Comparison of ENCODE assay signal across 25 cellular contexts in the genomic region with DNA sequence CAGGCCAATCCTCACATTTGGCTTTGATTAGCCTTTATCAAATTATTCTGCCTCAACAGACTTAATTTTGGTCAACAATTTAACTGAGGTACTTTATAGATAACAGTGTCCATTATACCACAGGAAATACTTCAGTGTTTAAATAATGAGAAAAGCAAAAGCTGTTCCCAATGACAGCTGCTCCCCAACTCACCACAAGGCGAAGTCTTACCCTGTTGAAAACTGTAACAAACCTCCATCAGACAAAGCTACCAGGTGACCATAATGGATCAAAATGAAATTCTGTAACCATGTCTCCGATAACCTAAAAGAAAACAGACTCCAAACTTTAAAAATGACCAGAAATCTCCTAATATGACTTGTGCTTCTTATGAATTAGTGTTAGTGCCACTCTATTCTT. TPM values are rescaled to one million over a fixed set of nuclear protein-coding genes. Genes with fewer than 3 reads are reported as not detected.
DNase-seq lines count a peak whose midpoint lies in the region; ATAC-seq and TF ChIP-seq lines count a peak whose summit lies in the region.
"Had no signal": no experiment of that assay in that cellular context is flagged by ENCODE, and none has a peak within 500 bp of the region (broad histone marks: within the 10 kb centered on the region; RNA-seq: fewer than 3 reads in every experiment).

No MANE protein-coding gene starts in this region.

- H3K9me3 ChIP-seq in OCI-LY3 (ENCODE audit: insufficient read depth, low read length) (peaks cover 21% of the 10 kb centered on the region), endodermal cell (ENCODE audit: control insufficient read depth, low read length) (peaks cover 71% of the 10 kb centered on the region)

- H3K27ac Mint-ChIP-seq in endodermal cell, result no peak overlapping the region
- H3K27ac Mint-ChIP-seq: activated CD4-positive, alpha-beta memory T cell treated with anti-CD3 and anti-CD28 coated beads for 36 hours; activated naive CD4-positive, alpha-beta T cell treated with anti-CD3 and anti-CD28 coated beads, Interleukin-2, amount 50 U/mL, for 72 hours; activated T-cell treated with anti-CD3 and anti-CD28 coated beads, Interleukin-2, amount 50 U/mL, for 24 hours; immature natural killer cell; T-cell had no signal

- H3K4me3 ChIP-seq in OCI-LY3 (ENCODE audit: low read length), result no peak overlapping the region
- no peak overlapping the region for H3K4me3 ChIP-seq in endodermal cell (ENCODE audit: low read length)
- H3K4me3 ChIP-seq: esophagus squamous epithelium, lung had no signal

- no peak overlapping the region for H3K9ac ChIP-seq in OCI-LY3 (ENCODE audit: low read length)
- no peak overlapping the region for H3K9ac ChIP-seq in endodermal cell (ENCODE audit: extremely low read depth, low read length, poor library complexity, severe bottlenecking)

- TF ChIP-seq CTCF in C4-2B (conservative IDR thresholded peaks at IDR 0.05) (peak; percentile 11), GM12873 (IDR thresholded peaks at IDR 0.05; ENCODE audit: insufficient read depth, low read depth, low read length, missing control alignments) (peak; percentile 35), OCI-LY3 (IDR thresholded peaks at IDR 0.05; ENCODE audit: low read depth, low read length) (peak; percentile 43), endodermal cell (conservative IDR thresholded peaks at IDR 0.05) (peak; percentile 54)

- H3K4me1 Mint-ChIP-seq in endodermal cell, result no peaks in the 10 kb centered on the region

- intact Hi-C loops in sciatic nerve (cut with DNase I), result no loop called here

- no peaks in the 10 kb centered on the region for H4K20me1 ChIP-seq in OCI-LY3 (ENCODE audit: insufficient read depth, low read length)

- no peak for DNase-seq in endodermal cell
- no peak for DNase-seq in SKM-1 treated with dmso at 0.1 percent for 144 hours (lab: John Stamatoyannopoulos, UW; ENCODE audit: unreplicated experiment)
- no peak for DNase-seq in sciatic nerve (ENCODE audit: low spot score)
- DNase-seq: activated CD4-positive, alpha-beta memory T cell treated with anti-CD3 and anti-CD28 coated beads for 36 hours; activated T-cell treated with anti-CD3 and anti-CD28 coated beads, Interleukin-2, amount 50 U/mL, for 24 hours; brain microvascular endothelial cell; COR-L47; esophagus squamous epithelium; GF-D8; HCEC 1CT; immature natural killer cell; NCI-H2029; NCI-H526 treated with DMSO at 0.1 percent for 48 hours; RPMI8226; small intestine; stimulated activated CD4-positive, alpha-beta T cell treated with anti-CD3 and anti-CD28 coated beads, Interleukin-4, amount 100 ng/mL, for 4 hours; stimulated activated CD8-positive, alpha-beta memory T cell treated with anti-CD3 and anti-CD28 coated beads, Interleukin-4, amount 100 ng/mL, for 48 hours; T-cell had no signal

- H3K4me3 Mint-ChIP-seq in endodermal cell, result no peak overlapping the region
- H3K4me3 Mint-ChIP-seq: activated CD4-positive, alpha-beta memory T cell treated with anti-CD3 and anti-CD28 coated beads for 36 hours; activated T-cell treated with anti-CD3 and anti-CD28 coated beads, Interleukin-2, amount 50 U/mL, for 24 hours; immature natural killer cell; T-cell had no signal

- H2AFZ ChIP-seq in OCI-LY3 (ENCODE audit: low read depth, low read length), result no peak overlapping the region

- no peaks in the 10 kb centered on the region for H3K27me3 Mint-ChIP-seq in endodermal cell (ENCODE audit: insufficient read depth)
- H3K27me3 Mint-ChIP-seq: activated CD4-positive, alpha-beta memory T cell treated with anti-CD3 and anti-CD28 coated beads for 36 hours; activated T-cell treated with anti-CD3 and anti-CD28 coated beads, Interleukin-2, amount 50 U/mL, for 24 hours; T-cell had no signal

- 87% methylated on average over 2 of the region's 2 CpGs; no CpG with 5 or more reads in 1 of the 2 experiments for WGBS in endodermal cell (ENCODE audit: insufficient coverage in 1 of 2, insufficient read length in 1 of 2), 2 experiments

- peaks cover 18% of the 10 kb centered on the region for H3K36me3 Mint-ChIP-seq in endodermal cell (ENCODE audit: low read depth)

- H3K79me2 ChIP-seq in OCI-LY3 (ENCODE audit: low read length), result no peaks in the 10 kb centered on the region

- peaks cover 82% of the 10 kb centered on the region for H3K9me3 Mint-ChIP-seq in endodermal cell

- H3K4me1 ChIP-seq in OCI-LY3 (ENCODE audit: low read length) (no peaks in the 10 kb centered on the region), endodermal cell (ENCODE audit: control insufficient read depth, insufficient read depth, low read length) (no peaks in the 10 kb centered on the region)
- H3K4me1 ChIP-seq: esophagus squamous epithelium had no signal

- H3K27me3 ChIP-seq in OCI-LY3 (ENCODE audit: low read depth, low read length) (no peaks in the 10 kb centered on the region), endodermal cell (ENCODE audit: control insufficient read depth, insufficient read depth, low read length, poor library complexity, severe bottlenecking) (no peaks in the 10 kb centered on the region)
- H3K27me3 ChIP-seq: brain microvascular endothelial cell, esophagus squamous epithelium had no signal

- H3K4me2 ChIP-seq in OCI-LY3 (ENCODE audit: low read length), result no peak overlapping the region

- H3K36me3 ChIP-seq in OCI-LY3 (replicated peaks; ENCODE audit: low read depth, low read length), result peaks cover 35% of the 10 kb centered on the region
- H3K36me3 ChIP-seq in endodermal cell (ENCODE audit: control insufficient read depth, insufficient read depth, low read length), result no peaks in the 10 kb centered on the region
- H3K36me3 ChIP-seq: brain microvascular endothelial cell had no signal

- H3K27ac ChIP-seq in C4-2B (no peak overlapping the region), OCI-LY3 (ENCODE audit: low read length) (no peak overlapping the region), endodermal cell (ENCODE audit: low read depth, low read length) (no peak overlapping the region)
- H3K27ac ChIP-seq: brain microvascular endothelial cell, esophagus squamous epithelium had no signal

- ATAC-seq in GM19023 (IDR thresholded peaks at IDR 0.05; ENCODE audit: unreplicated experiment) (no peak), HG02970 (IDR thresholded peaks at IDR 0.05; ENCODE audit: low FRiP score, unreplicated experiment) (no peak), sciatic nerve (no peak)
- ATAC-seq: activated naive CD4-positive, alpha-beta T cell treated with anti-CD3 and anti-CD28 coated beads, Interleukin-2, amount 50 U/mL, for 72 hours; T-cell had no signal

RNA-seq across cellular contexts. Expression of a gene that starts 50.3 kb away (rescaled TPM):
- 1 to 10 TPM; 9.5 TPM for total RNA-seq in endodermal cell
- 5.7 TPM for polyA plus RNA-seq in endodermal cell (2013, experiment 1 of 2)
- 5.1 TPM for polyA plus RNA-seq in endodermal cell (2013, experiment 2 of 2)
- 17.5 TPM for total RNA-seq in sciatic nerve
